In genomic region chr11:128553662-128554392, GRCh38 we compare ENCODE assay signal across 8 cellular contexts. TPM values are rescaled to one million over a fixed set of nuclear protein-coding genes. Genes with fewer than 3 reads are reported as not detected.
DNase-seq lines count a peak whose midpoint lies in the region; TF ChIP-seq lines count a peak whose summit lies in the region.

No MANE protein-coding gene starts in this region.

- no peaks in the 10 kb centered on the region for H3K27me3 Mint-ChIP-seq in T-helper 1 cell treated with Interleukin-12 subunit alpha and Interleukin-12 subunit beta and Interleukin-4 antibody, amounts not matched to agents 30 μg/mL and 1 μg/mL, for 36 hours (ENCODE audit: low read depth)

- peak overlapping the region; percentile 73 for H3K4me3 ChIP-seq in OCI-LY3 (ENCODE audit: low read length)
- no peak overlapping the region for H3K4me3 ChIP-seq in smooth muscle cell
- no peak overlapping the region for H3K4me3 ChIP-seq in PC-9

- H3K9me3 ChIP-seq in OCI-LY3 (ENCODE audit: insufficient read depth, low read length) = no peaks in the 10 kb centered on the region
- no peaks in the 10 kb centered on the region for H3K9me3 ChIP-seq in smooth muscle cell (replicated peaks; ENCODE audit: low read depth)
- H3K9me3 ChIP-seq in PC-9 (ENCODE audit: insufficient read depth, low read depth) = 0 out of 2 replicates have a peak, but pooled peaks cover 4% of the 10 kb centered on the region

- H4K20me1 ChIP-seq in OCI-LY3 (ENCODE audit: insufficient read depth, low read length) = no peaks in the 10 kb centered on the region
- H4K20me1 ChIP-seq in smooth muscle cell (ENCODE audit: low read depth) = no peaks in the 10 kb centered on the region
- H4K20me1 ChIP-seq in PC-9 (ENCODE audit: insufficient read depth) = no peaks in the 10 kb centered on the region

- peak overlapping the region; percentile 42 for H3K27ac Mint-ChIP-seq in T-helper 1 cell treated with Interleukin-12 subunit alpha and Interleukin-12 subunit beta and Interleukin-4 antibody, amounts not matched to agents 30 μg/mL and 1 μg/mL, for 36 hours

- H2AFZ ChIP-seq in OCI-LY3 (ENCODE audit: low read depth, low read length) (peak overlapping the region; percentile 73), smooth muscle cell (ENCODE audit: low read depth) (no peak overlapping the region), PC-9 (no peak overlapping the region)

- H3K36me3 Mint-ChIP-seq in T-helper 1 cell treated with Interleukin-12 subunit alpha and Interleukin-12 subunit beta and Interleukin-4 antibody, amounts not matched to agents 30 μg/mL and 1 μg/mL, for 36 hours (ENCODE audit: low read depth) = peaks cover 2% of the 10 kb centered on the region

- intact Hi-C loops in PC-9 (cut with micrococcal nuclease; ENCODE audit: unreplicated experiment) = no loop called here

- no peaks in the 10 kb centered on the region for H3K9me3 Mint-ChIP-seq in T-helper 1 cell treated with Interleukin-12 subunit alpha and Interleukin-12 subunit beta and Interleukin-4 antibody, amounts not matched to agents 30 μg/mL and 1 μg/mL, for 36 hours

- H3K79me2 ChIP-seq in OCI-LY3 (ENCODE audit: low read length) (no peaks in the 10 kb centered on the region), smooth muscle cell (ENCODE audit: low read depth) (no peaks in the 10 kb centered on the region), PC-9 (ENCODE audit: low read depth) (no peaks in the 10 kb centered on the region)

- WGBS in smooth muscle cell (ENCODE audit: low lambda C conversion rate) = 45% methylated on average over 10 of the region's 10 CpGs

- no peak overlapping the region for H3K4me3 Mint-ChIP-seq in T-helper 1 cell treated with Interleukin-12 subunit alpha and Interleukin-12 subunit beta and Interleukin-4 antibody, amounts not matched to agents 30 μg/mL and 1 μg/mL, for 36 hours

- peak; percentile 84 for TF ChIP-seq CTCF in OCI-LY3 (IDR thresholded peaks at IDR 0.05; ENCODE audit: low read depth, low read length)
- TF ChIP-seq CTCF in smooth muscle cell (IDR thresholded peaks at IDR 0.05; ENCODE audit: borderline replicate concordance, insufficient read depth, poor library complexity, severe bottlenecking) = no peak
- no peak for TF ChIP-seq CTCF in PC-9 (conservative IDR thresholded peaks at IDR 0.05)

- DNase-seq in T-helper 1 cell = no peak
- DNase-seq in fibroblast of peridontal ligament (ENCODE audit: extremely low read depth) = peak; percentile 65
- no peak for DNase-seq in smooth muscle cell (lab: John Stamatoyannopoulos, UW; ENCODE audit: unreplicated experiment)
- DNase-seq in stimulated activated naive CD4-positive, alpha-beta T cell (lab: John Stamatoyannopoulos, UW) = no peak
- no peak for DNase-seq in PC-9
- no peak for DNase-seq in NCI-H2107 (lab: John Stamatoyannopoulos, UW)

- POLR2A ChIA-PET in PC-9 (lab: Charles Lee; ENCODE audit: unreplicated experiment) = no interaction called here

- no peaks in the 10 kb centered on the region for H3K27me3 ChIP-seq in OCI-LY3 (ENCODE audit: low read depth, low read length)
- no peaks in the 10 kb centered on the region for H3K27me3 ChIP-seq in smooth muscle cell (ENCODE audit: low read depth)
- no peaks in the 10 kb centered on the region for H3K27me3 ChIP-seq in PC-9 (ENCODE audit: insufficient read depth, low read depth)

- peak overlapping the region; percentile 73 for H3K9ac ChIP-seq in OCI-LY3 (ENCODE audit: low read length)
- H3K9ac ChIP-seq in smooth muscle cell (ENCODE audit: low read depth) = no peak overlapping the region

- H3K4me1 Mint-ChIP-seq in T-helper 1 cell treated with Interleukin-12 subunit alpha and Interleukin-12 subunit beta and Interleukin-4 antibody, amounts not matched to agents 30 μg/mL and 1 μg/mL, for 36 hours (ENCODE audit: low read depth) = peaks cover 44% of the 10 kb centered on the region

- CTCF ChIA-PET in PC-9 (lab: Charles Lee) = interaction anchor here (0.6 kb wide), 1 partner anchor 195 kb away, joined by 4 read pairs; no protein-coding TSS in a partner anchor

- H3K27ac ChIP-seq in OCI-LY3 (ENCODE audit: low read length) = peak overlapping the region; percentile 93
- H3K27ac ChIP-seq in smooth muscle cell (ENCODE audit: low read depth) = peak overlapping the region; percentile 12
- no peak overlapping the region for H3K27ac ChIP-seq in PC-9

- BruUV-seq in PC-9 (replicated peaks; lab: Mats Ljungman, UMichigan) = no TSS peak

- H3F3A ChIP-seq in smooth muscle cell (ENCODE audit: low read depth) (peaks cover 8% of the 10 kb centered on the region), PC-9 (ENCODE audit: insufficient read depth, low read depth) (no peaks in the 10 kb centered on the region)

- H3K36me3 ChIP-seq in OCI-LY3 (replicated peaks; ENCODE audit: low read depth, low read length) (no peaks in the 10 kb centered on the region), smooth muscle cell (ENCODE audit: low read depth) (no peaks in the 10 kb centered on the region), PC-9 (ENCODE audit: low read depth) (no peaks in the 10 kb centered on the region)

- H3K4me2 ChIP-seq in OCI-LY3 (ENCODE audit: low read length) (peak overlapping the region; percentile 94), smooth muscle cell (peak overlapping the region; percentile 41), PC-9 (no peak overlapping the region)

- H3K4me1 ChIP-seq in OCI-LY3 (ENCODE audit: low read length) (peaks cover 54% of the 10 kb centered on the region), smooth muscle cell (ENCODE audit: low read depth) (peaks cover 3% of the 10 kb centered on the region), PC-9 (replicated peaks; ENCODE audit: insufficient read depth) (no peaks in the 10 kb centered on the region)

- no peaks in the 10 kb centered on the region for H3K9me2 ChIP-seq in PC-9 (ENCODE audit: insufficient read depth)

RNA-seq across cellular contexts. Expression of gene ETS1, which starts 33.5 kb away (rescaled TPM):
- 22.8 and 25.9 TPM in 2 replicates for total RNA-seq in smooth muscle cell
- polyA plus RNA-seq in smooth muscle cell = 4.1 and 7.4 TPM in 2 replicates
- total RNA-seq in PC-9 (2021) = 18.9 and 23.3 TPM in 2 replicates
